In genomic region chr15:48976444-48977088, GRCh38 we compare ENCODE assay signal across 7 cellular contexts.
DNase-seq lines count a peak whose midpoint lies in the region; ATAC-seq and TF ChIP-seq lines count a peak whose summit lies in the region.

No MANE protein-coding gene starts in this region.

- H3K4me1 ChIP-seq in ES-I3 (ENCODE audit: insufficient read depth, low read length) (no peaks in the 10 kb centered on the region), RWPE2 (ENCODE audit: insufficient read depth, poor library complexity, severe bottlenecking) (no peaks in the 10 kb centered on the region)

- ATAC-seq in RWPE2 (ENCODE audit: low read depth) = 0 out of 3 replicates have a peak, but pooled peaks have one; percentile 2

- TF ChIP-seq CTCF in RWPE2 (IDR thresholded peaks at IDR 0.05; ENCODE audit: poor library complexity, severe bottlenecking) = no peak

- no peak overlapping the region for H3K4me3 ChIP-seq in RWPE2 (ENCODE audit: severe bottlenecking)

- H3K27ac ChIP-seq in RWPE2 (ENCODE audit: poor library complexity, severe bottlenecking) = no peak overlapping the region

- H3K27me3 ChIP-seq in RWPE2 (ENCODE audit: insufficient read depth, poor library complexity, severe bottlenecking) = no peaks in the 10 kb centered on the region

- H3K9me3 ChIP-seq in ES-I3 (ENCODE audit: control insufficient read depth, insufficient read depth, low read length) (no peaks in the 10 kb centered on the region), RWPE2 (ENCODE audit: severe bottlenecking) (no peaks in the 10 kb centered on the region)

- intact Hi-C loops in head of caudate nucleus (cut with DNase I) = no loop called here

- DNase-seq in RWPE2 (ENCODE audit: low spot score) (no peak), head of caudate nucleus (peak in 30 of 42 donors; percentile 9 to 76 (median 40)), pons (ENCODE audit: low spot score) (peak; percentile 63), NCI-H345 (lab: John Stamatoyannopoulos, UW) (no peak), NCI-H146 treated with DMSO at 0.1 percent for 48 hours (lab: John Stamatoyannopoulos, UW; ENCODE audit: unreplicated experiment) (no peak)
- DNase-seq in effector CD4-positive, alpha-beta T cell = no peak

- H3K36me3 ChIP-seq in ES-I3 (ENCODE audit: insufficient read depth, low read length) (no peaks in the 10 kb centered on the region), RWPE2 (ENCODE audit: low read depth) (no peaks in the 10 kb centered on the region)

- H3K9ac ChIP-seq in ES-I3 (ENCODE audit: low read depth, low read length) = peak overlapping the region; percentile 68

Comparison
In these comparisons a context has a peak if more than half of its experiments do, and no peak if none do; other contexts are left out.
1. DNase-seq: peak in head of caudate nucleus (30 of 42) and pons (single experiment); none in RWPE2 (single experiment), NCI-H345 (single experiment), NCI-H146 treated with DMSO at 0.1 percent for 48 hours (single experiment) and effector CD4-positive, alpha-beta T cell (single experiment).